Comparison of ENCODE assay signal across 33 cellular contexts in the genomic region with DNA sequence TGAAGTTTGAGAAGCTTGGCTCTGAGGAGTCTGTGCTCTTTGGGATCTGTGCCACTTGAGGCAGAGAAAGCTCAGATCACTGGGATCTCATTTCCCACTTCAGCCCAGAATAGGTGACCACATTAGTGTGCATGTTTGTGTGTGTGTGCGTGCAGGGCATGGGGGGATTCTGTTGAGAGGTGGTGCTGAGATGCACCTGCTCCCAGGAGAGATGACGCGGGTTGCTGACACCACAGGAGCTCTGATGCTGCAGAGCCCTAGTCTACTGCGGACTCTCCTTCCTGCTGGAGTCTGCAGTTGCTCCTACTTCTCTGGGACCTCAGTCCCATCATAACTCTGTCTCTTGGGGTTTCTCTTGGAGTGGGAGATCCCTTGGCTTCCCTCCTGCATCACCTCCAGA. TPM values are rescaled to one million over a fixed set of nuclear protein-coding genes. Genes with fewer than 3 reads are reported as not detected.
"Had no signal": no experiment of that assay in that cellular context is flagged by ENCODE, and none has a peak within 500 bp of the region (broad histone marks: within the 10 kb centered on the region; RNA-seq: fewer than 3 reads in every experiment).

No MANE protein-coding gene starts in this region.

- H3K9me3 Mint-ChIP-seq: dendritic cell treated with granulocyte-macrophage colony-stimulating factor and Interleukin-4, amounts not matched to agents 40 ng/mL and 50 ng/mL, for 4 days; effector memory CD8-positive, alpha-beta T cell; endodermal cell; mesothelial cell of epicardium had no signal

- H3K4me3 ChIP-seq: colonic mucosa, esophagus squamous epithelium, gastrocnemius medialis, heart right ventricle, left lung, lower lobe of right lung, mucosa of descending colon had no signal

- DNase-seq: colonic mucosa; cortex of kidney; effector CD8-positive, alpha-beta T cell; effector memory CD8-positive, alpha-beta T cell; erythroblast; esophagus squamous epithelium; foreskin fibroblast; foreskin melanocyte; gastrocnemius medialis; glutamatergic neuron; head of caudate nucleus; heart right ventricle; hippocampal formation; left cardiac atrium; left lung; left ventricle myocardium superior; lower lobe of right lung; mesenchymal stem cell; mucosa of descending colon had no signal

- H3K4me1 ChIP-seq: colonic mucosa, esophagus squamous epithelium, gastrocnemius medialis, heart right ventricle, left lung, lower lobe of right lung had no signal

- H3K27me3 ChIP-seq: colonic mucosa had no signal

- FAIRE-seq: endometrium, islet of Langerhans, keratinocyte had no signal

- H3K4me3 Mint-ChIP-seq: dendritic cell treated with granulocyte-macrophage colony-stimulating factor and Interleukin-4, amounts not matched to agents 40 ng/mL and 50 ng/mL, for 4 days; effector memory CD8-positive, alpha-beta T cell; endodermal cell; mesothelial cell of epicardium had no signal

- H3K9me3 ChIP-seq: colonic mucosa, esophagus squamous epithelium, gastrocnemius medialis, heart right ventricle, left lung, lower lobe of right lung, mucosa of descending colon had no signal

- ATAC-seq: effector memory CD8-positive, alpha-beta T cell; esophagus mucosa; gastrocnemius medialis; heart right ventricle; left cardiac atrium; left lung; left ventricle myocardium superior; mucosa of descending colon had no signal

- H3K4me1 Mint-ChIP-seq: endodermal cell, mesothelial cell of epicardium had no signal

- H3K36me3 ChIP-seq: colonic mucosa, esophagus squamous epithelium, gastrocnemius medialis, heart right ventricle, left lung, lower lobe of right lung had no signal

- H3K27ac ChIP-seq: colonic mucosa, epithelial cell of prostate, esophagus squamous epithelium, gastrocnemius medialis, heart right ventricle, left lung, lower lobe of right lung had no signal

- H3K36me3 Mint-ChIP-seq: mesothelial cell of epicardium had no signal

- H3K27ac Mint-ChIP-seq: dendritic cell treated with granulocyte-macrophage colony-stimulating factor and Interleukin-4, amounts not matched to agents 40 ng/mL and 50 ng/mL, for 4 days; effector memory CD8-positive, alpha-beta T cell; endodermal cell; mesothelial cell of epicardium had no signal

RNA-seq across cellular contexts. Expression of a gene that starts 14.7 kb away (rescaled TPM):
- total RNA-seq: chondrocyte, dermis microvascular lymphatic vessel endothelial cell, esophagus squamous epithelium, glomerular endothelial cell, kidney epithelial cell, lung microvascular endothelial cell, mesenteric fat pad, mesothelial cell of epicardium had no signal
- polyA plus RNA-seq: keratinocyte had no signal
